Comparison of ENCODE assay signal across 9 cellular contexts in genomic region chrX:24405959-24406358, GRCh38. TPM values are rescaled to one million over a fixed set of nuclear protein-coding genes. Genes with fewer than 3 reads are reported as not detected.
"Had no signal": no experiment of that assay in that cellular context is flagged by ENCODE, and none has a peak within 500 bp of the region (broad histone marks: within the 10 kb centered on the region; RNA-seq: fewer than 3 reads in every experiment).

No MANE protein-coding gene starts in this region.

- H3K4me2 ChIP-seq: GM23338 had no signal

- ATAC-seq: GM23338, HepG2 had no signal

- DNase-seq: H9, HCEC 1CT, KBM-7 had no signal

- H3K4me3 ChIP-seq: GM23338 had no signal

- H2AFZ ChIP-seq: GM23338 had no signal

- H3K27ac ChIP-seq: HL-60 had no signal

RNA-seq across cellular contexts. Expression of gene SUPT20HL1, which starts 45.5 kb away (rescaled TPM):
- total RNA-seq: GM23338, H1, H9, HepG2, HT1080 had no signal
- polyA plus RNA-seq: GM23338, H1, HepG2, IgD-negative memory B cell had no signal
